Comparison of ENCODE assay signal across 12 cellular contexts in genomic region chr2:54551123-54551756, GRCh38.
A peak's percentile ranks its signal among the peaks of the same experiment; 100 is the strongest.
DNase-seq lines count a peak whose midpoint lies in the region; ATAC-seq lines count a peak whose summit lies in the region.
"Had no signal": no experiment of that assay in that cellular context is flagged by ENCODE, and none has a peak within 500 bp of the region (broad histone marks: within the 10 kb centered on the region; RNA-seq: fewer than 3 reads in every experiment).

No MANE protein-coding gene starts in this region.

- H3K36me3 Mint-ChIP-seq in memory B cell, result no peaks in the 10 kb centered on the region
- H3K36me3 Mint-ChIP-seq: CD14-positive monocyte had no signal

- H3K9me3 Mint-ChIP-seq in memory B cell, result no peaks in the 10 kb centered on the region
- H3K9me3 Mint-ChIP-seq: brain, CD14-positive monocyte had no signal

- peak overlapping the region; percentile 3 for H3K4me3 Mint-ChIP-seq in memory B cell
- H3K4me3 Mint-ChIP-seq: brain, CD14-positive monocyte had no signal

- H3K27me3 Mint-ChIP-seq in memory B cell, result no peaks in the 10 kb centered on the region

- DNase-seq in memory B cell (ENCODE audit: low spot score in 2 of 2), result no peak
- DNase-seq in activated naive CD4-positive, alpha-beta T cell treated with Interleukin-2 at 50 U/mL for 16 hours, result no peak
- no peak for DNase-seq in HUDEP-2 (lab: John Stamatoyannopoulos, UW; ENCODE audit: unreplicated experiment in 76 of 76)
- no peak for DNase-seq in cerebellar nuclear complex (lab: John Stamatoyannopoulos, UW)
- DNase-seq: activated CD8-positive, alpha-beta memory T cell treated with anti-CD3 and anti-CD28 coated beads for 24 hours; psoas muscle had no signal

- no peak overlapping the region for H3K27ac Mint-ChIP-seq in memory B cell
- H3K27ac Mint-ChIP-seq: CD14-positive monocyte had no signal

- H3K4me1 Mint-ChIP-seq in memory B cell, result peaks cover 23% of the 10 kb centered on the region

- peak; percentile 76 for ATAC-seq in GM18502 (IDR thresholded peaks at IDR 0.05; ENCODE audit: poor library complexity, unreplicated experiment)
- ATAC-seq in GM21786 (IDR thresholded peaks at IDR 0.05; ENCODE audit: unreplicated experiment), result peak; percentile 58
- ATAC-seq in HG03565 (IDR thresholded peaks at IDR 0.05; ENCODE audit: unreplicated experiment), result peak; percentile 53
- peak; percentile 96 for ATAC-seq in memory B cell (ENCODE audit: low read depth)
- ATAC-seq in GM18907 (IDR thresholded peaks at IDR 0.05; ENCODE audit: unreplicated experiment), result no peak
- ATAC-seq: psoas muscle had no signal
